Comparison of ENCODE assay signal across 19 cellular contexts in the genomic region with DNA sequence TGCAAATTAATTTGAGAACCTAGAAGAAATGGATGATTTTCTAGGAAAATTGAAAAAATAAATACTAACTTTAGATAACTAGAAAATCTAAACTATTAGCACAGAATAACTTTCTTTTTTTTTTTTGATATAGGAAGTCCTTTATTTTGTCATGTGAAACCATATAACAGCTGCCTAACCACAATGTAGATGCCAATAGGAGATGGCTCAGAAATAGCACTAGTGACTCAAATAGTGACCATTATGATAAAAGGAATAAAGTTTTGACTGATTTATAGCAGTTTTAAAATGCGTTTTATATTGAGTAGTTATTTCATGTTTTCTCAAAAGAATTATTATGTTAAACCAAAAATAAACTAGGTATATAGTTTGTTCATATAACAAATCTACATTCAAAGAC.
A peak's percentile ranks its signal among the peaks of the same experiment; 100 is the strongest.
DNase-seq lines count a peak whose midpoint lies in the region; ATAC-seq and TF ChIP-seq lines count a peak whose summit lies in the region.
"Had no signal": no experiment of that assay in that cellular context is flagged by ENCODE, and none has a peak within 500 bp of the region (broad histone marks: within the 10 kb centered on the region; RNA-seq: fewer than 3 reads in every experiment).

No MANE protein-coding gene starts in this region.

- H3F3A ChIP-seq in Loucy (ENCODE audit: low read depth) (peaks cover 5% of the 10 kb centered on the region; the same call in 1 of the 2 replicates), SU-DHL-6 (ENCODE audit: insufficient read depth) (peaks cover 10% of the 10 kb centered on the region; the same call in 1 of the 2 replicates)

- H3K9me3 Mint-ChIP-seq in stimulated activated effector memory CD8-positive, alpha-beta T cell treated with anti-CD3 and anti-CD28 coated beads, Interleukin-12 subunit alpha, Interleukin-12 subunit beta, amount 100 ng/mL, for 72 hours = no peaks in the 10 kb centered on the region
- H3K9me3 Mint-ChIP-seq in activated T-helper 2 cell treated with anti-CD3 and anti-CD28 coated beads, Interferon-gamma antibody, Interleukin-2, Interleukin-4, amounts not matched to agents 10 μg/mL and 5 μg/mL and 100 μg/mL, durations not matched to agents 14 hours and 24 hours and 36 hours = no peaks in the 10 kb centered on the region

- H3K27me3 ChIP-seq in Loucy (ENCODE audit: insufficient read depth, low read length, poor library complexity, severe bottlenecking) = no peaks in the 10 kb centered on the region
- no peaks in the 10 kb centered on the region for H3K27me3 ChIP-seq in SU-DHL-6 (ENCODE audit: low read length)
- H3K27me3 ChIP-seq in upper lobe of left lung = no peaks in the 10 kb centered on the region
- H3K27me3 ChIP-seq: dorsolateral prefrontal cortex, SJSA1, thyroid gland had no signal

- intact Hi-C loops in activated T-helper 2 cell treated with anti-CD3 and anti-CD28 coated beads, Interferon-gamma antibody, Interleukin-2, Interleukin-4, amounts not matched to agents 10 μg/mL and 5 μg/mL and 100 μg/mL, durations not matched to agents 14 hours and 24 hours and 36 hours (cut with micrococcal nuclease) = no loop called here

- no peaks in the 10 kb centered on the region for H3K36me3 Mint-ChIP-seq in stimulated activated effector memory CD8-positive, alpha-beta T cell treated with anti-CD3 and anti-CD28 coated beads, Interleukin-12 subunit alpha, Interleukin-12 subunit beta, amount 100 ng/mL, for 72 hours
- no peaks in the 10 kb centered on the region for H3K36me3 Mint-ChIP-seq in activated T-helper 2 cell treated with anti-CD3 and anti-CD28 coated beads, Interferon-gamma antibody, Interleukin-2, Interleukin-4, amounts not matched to agents 10 μg/mL and 5 μg/mL and 100 μg/mL, durations not matched to agents 14 hours and 24 hours and 36 hours (ENCODE audit: low read depth)

- no peak overlapping the region for H3K4me3 Mint-ChIP-seq in stimulated activated effector memory CD8-positive, alpha-beta T cell treated with anti-CD3 and anti-CD28 coated beads, Interleukin-12 subunit alpha, Interleukin-12 subunit beta, amount 100 ng/mL, for 72 hours
- H3K4me3 Mint-ChIP-seq in activated T-helper 2 cell treated with anti-CD3 and anti-CD28 coated beads, Interferon-gamma antibody, Interleukin-2, Interleukin-4, amounts not matched to agents 10 μg/mL and 5 μg/mL and 100 μg/mL, durations not matched to agents 14 hours and 24 hours and 36 hours (ENCODE audit: low read depth) = no peak overlapping the region
- H3K4me3 Mint-ChIP-seq: activated CD4-positive, alpha-beta T cell treated with anti-CD3 and anti-CD28 coated beads for 36 hours had no signal

- no peaks in the 10 kb centered on the region for H3K9me2 ChIP-seq in Loucy (replicated peaks; ENCODE audit: low read depth, low read length)
- no peaks in the 10 kb centered on the region for H3K9me2 ChIP-seq in SU-DHL-6 (replicated peaks; ENCODE audit: insufficient read depth, low read length)

- H3K9me3 ChIP-seq in Loucy (ENCODE audit: insufficient read depth, low read depth, low read length) (no peaks in the 10 kb centered on the region), SU-DHL-6 (ENCODE audit: insufficient read depth, low read length) (no peaks in the 10 kb centered on the region), upper lobe of left lung (no peaks in the 10 kb centered on the region)
- H3K9me3 ChIP-seq: SJSA1, thyroid gland had no signal

- H3K4me3 ChIP-seq in Loucy (ENCODE audit: low read length, poor library complexity, severe bottlenecking) (no peak overlapping the region), SU-DHL-6 (ENCODE audit: insufficient read depth, low read length, poor library complexity, severe bottlenecking) (no peak overlapping the region), upper lobe of left lung (no peak overlapping the region)
- H3K4me3 ChIP-seq: dorsolateral prefrontal cortex, SJSA1, thyroid gland had no signal

- H3K79me2 ChIP-seq in Loucy (ENCODE audit: insufficient read depth, low read length) (no peaks in the 10 kb centered on the region), SU-DHL-6 (ENCODE audit: insufficient read depth, low read length) (no peaks in the 10 kb centered on the region)

- no peak overlapping the region for H2AFZ ChIP-seq in Loucy (ENCODE audit: low read length)
- no peak overlapping the region for H2AFZ ChIP-seq in SU-DHL-6 (ENCODE audit: low read depth, low read length, severe bottlenecking)

- TF ChIP-seq POLR2A in upper lobe of left lung (IDR thresholded peaks at IDR 0.05) = no peak

- H3K9ac ChIP-seq in Loucy (ENCODE audit: low read depth, low read length, poor library complexity, severe bottlenecking) = no peak overlapping the region
- H3K9ac ChIP-seq in SU-DHL-6 (ENCODE audit: low read length) = no peak overlapping the region

- no peak for TF ChIP-seq EP300 in upper lobe of left lung (IDR thresholded peaks at IDR 0.05)

- H3K27me3 Mint-ChIP-seq in activated T-helper 2 cell treated with anti-CD3 and anti-CD28 coated beads, Interferon-gamma antibody, Interleukin-2, Interleukin-4, amounts not matched to agents 10 μg/mL and 5 μg/mL and 100 μg/mL, durations not matched to agents 14 hours and 24 hours and 36 hours (ENCODE audit: low read depth) = no peaks in the 10 kb centered on the region
- H3K27me3 Mint-ChIP-seq: activated CD4-positive, alpha-beta T cell treated with anti-CD3 and anti-CD28 coated beads for 36 hours had no signal

- peaks cover 6% of the 10 kb centered on the region for H3K4me1 Mint-ChIP-seq in stimulated activated effector memory CD8-positive, alpha-beta T cell treated with anti-CD3 and anti-CD28 coated beads, Interleukin-12 subunit alpha, Interleukin-12 subunit beta, amount 100 ng/mL, for 72 hours
- peaks cover 7% of the 10 kb centered on the region for H3K4me1 Mint-ChIP-seq in activated T-helper 2 cell treated with anti-CD3 and anti-CD28 coated beads, Interferon-gamma antibody, Interleukin-2, Interleukin-4, amounts not matched to agents 10 μg/mL and 5 μg/mL and 100 μg/mL, durations not matched to agents 14 hours and 24 hours and 36 hours (ENCODE audit: low read depth)

- no peak overlapping the region for H3K27ac Mint-ChIP-seq in stimulated activated effector memory CD8-positive, alpha-beta T cell treated with anti-CD3 and anti-CD28 coated beads, Interleukin-12 subunit alpha, Interleukin-12 subunit beta, amount 100 ng/mL, for 72 hours
- no peak overlapping the region for H3K27ac Mint-ChIP-seq in activated T-helper 2 cell treated with anti-CD3 and anti-CD28 coated beads, Interferon-gamma antibody, Interleukin-2, Interleukin-4, amounts not matched to agents 10 μg/mL and 5 μg/mL and 100 μg/mL, durations not matched to agents 14 hours and 24 hours and 36 hours
- H3K27ac Mint-ChIP-seq: activated CD4-positive, alpha-beta T cell treated with anti-CD3 and anti-CD28 coated beads for 36 hours had no signal

- H3K27ac ChIP-seq in SU-DHL-6 (ENCODE audit: low read depth, low read length) (peak overlapping the region; percentile 9; the same call in 1 of the 2 replicates), upper lobe of left lung (no peak overlapping the region)
- H3K27ac ChIP-seq: dorsolateral prefrontal cortex, SJSA1, thyroid gland had no signal

- peak; percentile 8 for DNase-seq in NOMO-1 treated with DMSO at 0.1 percent for 48 hours (lab: John Stamatoyannopoulos, UW; ENCODE audit: unreplicated experiment)
- no peak for DNase-seq in NOMO-1 treated with dmso at 0.1 percent for 144 hours (lab: John Stamatoyannopoulos, UW; ENCODE audit: unreplicated experiment)
- no peak for DNase-seq in stimulated activated effector memory CD8-positive, alpha-beta T cell treated with anti-CD3 and anti-CD28 coated beads, Interleukin-12 subunit alpha, Interleukin-12 subunit beta, amount 100 ng/mL, for 72 hours (ENCODE audit: low spot score in 2 of 2)
- no peak for DNase-seq in activated T-helper 2 cell treated with anti-CD3 and anti-CD28 coated beads, Interferon-gamma antibody, Interleukin-2, Interleukin-4, amounts not matched to agents 10 μg/mL and 5 μg/mL and 100 μg/mL, durations not matched to agents 14 hours and 24 hours and 36 hours (ENCODE audit: low spot score)
- no peak for DNase-seq in upper lobe of left lung
- DNase-seq: 8988T; activated CD4-positive, alpha-beta T cell treated with anti-CD3 and anti-CD28 coated beads for 36 hours; activated gamma-delta T cell treated with Interleukin-2 at 50 U/mL for 16 hours; amygdala; DMS 273 treated with DMSO at 0.1 percent for 48 hours; dorsolateral prefrontal cortex; GF-D8; NCI-H446; thyroid gland had no signal

- H3K36me3 ChIP-seq in Loucy (ENCODE audit: insufficient read depth, low read length) (no peaks in the 10 kb centered on the region), SU-DHL-6 (ENCODE audit: low read length) (no peaks in the 10 kb centered on the region), upper lobe of left lung (no peaks in the 10 kb centered on the region)
- H3K36me3 ChIP-seq: SJSA1, thyroid gland had no signal

- H3K4me2 ChIP-seq in Loucy (ENCODE audit: low read depth, low read length, poor library complexity, severe bottlenecking) (peak overlapping the region; percentile 31), SU-DHL-6 (ENCODE audit: low read depth, low read length, poor library complexity, severe bottlenecking) (peak overlapping the region; percentile 42)

- TF ChIP-seq CTCF in Loucy (conservative IDR thresholded peaks at IDR 0.05; ENCODE audit: low read length) (no peak), SU-DHL-6 (IDR thresholded peaks at IDR 0.05; ENCODE audit: insufficient read depth, low read length, poor library complexity, severe bottlenecking) (no peak), upper lobe of left lung (IDR thresholded peaks at IDR 0.05) (no peak)

- peak; percentile 71 for ATAC-seq in stimulated activated effector memory CD8-positive, alpha-beta T cell treated with anti-CD3 and anti-CD28 coated beads, Interleukin-12 subunit alpha, Interleukin-12 subunit beta, amount 100 ng/mL, for 72 hours
- no peak for ATAC-seq in upper lobe of left lung (ENCODE audit: low FRiP score in 2 of 2)
- ATAC-seq in GM19035 (IDR thresholded peaks at IDR 0.05; ENCODE audit: unreplicated experiment) = no peak
- ATAC-seq: activated CD4-positive, alpha-beta T cell treated with anti-CD3 and anti-CD28 coated beads for 36 hours; left lobe of liver had no signal

- no peaks in the 10 kb centered on the region for H4K20me1 ChIP-seq in Loucy (ENCODE audit: insufficient read depth, low read length, poor library complexity, severe bottlenecking)
- 0 out of 2 replicates have a peak, but pooled peaks cover 3% of the 10 kb centered on the region for H4K20me1 ChIP-seq in SU-DHL-6 (ENCODE audit: low read depth, low read length)

- WGBS in upper lobe of left lung, 2 donors = 0% methylated on average over 1 of the region's 1 CpG

- peaks cover 11% of the 10 kb centered on the region for H3K4me1 ChIP-seq in Loucy (ENCODE audit: insufficient read depth, low read length, poor library complexity, severe bottlenecking)
- H3K4me1 ChIP-seq in upper lobe of left lung = no peaks in the 10 kb centered on the region
- H3K4me1 ChIP-seq: thyroid gland had no signal
